ENCODE assay signal across 8 cellular contexts in the genomic region with DNA sequence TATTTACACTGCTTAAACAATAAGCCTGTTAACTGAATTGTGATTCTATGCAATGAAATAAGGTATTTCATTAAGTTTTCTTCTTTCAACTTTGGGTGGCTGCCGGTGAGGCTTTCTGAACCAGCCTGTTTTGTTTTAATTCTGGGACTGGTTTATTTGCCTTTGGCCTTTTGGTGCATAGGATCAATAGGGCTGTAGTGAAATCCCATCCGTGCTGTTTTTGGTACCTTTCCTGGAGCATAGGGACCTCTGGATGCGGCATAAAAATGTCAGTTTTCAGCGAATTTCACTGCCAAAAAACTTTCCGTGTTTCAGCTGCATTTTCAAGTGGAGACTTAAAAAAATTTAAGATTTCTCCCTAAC. TPM values are rescaled to one million over a fixed set of nuclear protein-coding genes. Genes with fewer than 3 reads are reported as not detected.
DNase-seq lines count a peak whose midpoint lies in the region; ATAC-seq and TF ChIP-seq lines count a peak whose summit lies in the region.

No MANE protein-coding gene starts in this region.

- no peak overlapping the region for H3K23ac ChIP-seq in mesenchymal stem cell (ENCODE audit: low read length in 2 of 2)

- no peak overlapping the region for H4K91ac ChIP-seq in mesenchymal stem cell (ENCODE audit: low read length)

- peak overlapping the region; percentile 62 for H3K9ac ChIP-seq in mesenchymal stem cell (ENCODE audit: low read length)

- peaks cover 3% of the 10 kb centered on the region for H3K4me1 ChIP-seq in cardiac muscle cell (ENCODE audit: low read depth)
- no peaks in the 10 kb centered on the region for H3K4me1 ChIP-seq in mesenchymal stem cell (ENCODE audit: control insufficient read depth, insufficient read depth, low read depth, low read length)
- H3K4me1 ChIP-seq in aorta (ENCODE audit: control insufficient read depth in 1 of 2, insufficient read depth in 2 of 2, low read length in 2 of 2) = no peaks in the 10 kb centered on the region

- H2BK120ac ChIP-seq in mesenchymal stem cell (ENCODE audit: low read depth, low read length) = no peak overlapping the region

- intact Hi-C loops in Right ventricle myocardium inferior (cut with DNase I) = loop anchor here (5.0 kb wide), 2 partner anchors 126 to 406 kb away; partner anchors contain the start of genes TRPC1 and U2SURP
- intact Hi-C loops in aorta (cut with DNase I) = loop anchor here in 1 of 2 donors (5.0 kb wide), 1 partner anchor 126 kb away; the partner anchor contains the start of gene TRPC1

- no peak overlapping the region for H2BK12ac ChIP-seq in mesenchymal stem cell (ENCODE audit: low read length in 2 of 2)

- H2BK5ac ChIP-seq in mesenchymal stem cell (ENCODE audit: low read depth, low read length, poor library complexity, severe bottlenecking) = no peak overlapping the region

- ATAC-seq in Right ventricle myocardium inferior = no peak
- no peak for ATAC-seq in aorta (ENCODE audit: low FRiP score)
- no peak for ATAC-seq in GM21447 (IDR thresholded peaks at IDR 0.05; ENCODE audit: unreplicated experiment)
- ATAC-seq in GM21528 (IDR thresholded peaks at IDR 0.05; ENCODE audit: low FRiP score, unreplicated experiment) = no peak
- ATAC-seq in GM19455 (IDR thresholded peaks at IDR 0.05; ENCODE audit: unreplicated experiment) = no peak

- H3K9me3 ChIP-seq in cardiac muscle cell (ENCODE audit: low read depth) = no peaks in the 10 kb centered on the region
- H3K9me3 ChIP-seq in mesenchymal stem cell (ENCODE audit: control insufficient read depth, low read length) = no peaks in the 10 kb centered on the region
- H3K9me3 ChIP-seq in aorta (ENCODE audit: control insufficient read depth, low read length) = no peaks in the 10 kb centered on the region

- 11% methylated on average over 5 of the region's 5 CpGs for WGBS in mesenchymal stem cell
- WGBS in aorta, 2 donors = 4 to 8% methylated on average over 5 of the region's 5 CpGs

- H3K4me2 ChIP-seq in mesenchymal stem cell (ENCODE audit: low read length, poor library complexity, severe bottlenecking) = peak overlapping the region; percentile 73

- H4K8ac ChIP-seq in mesenchymal stem cell (ENCODE audit: low read length) = no peak overlapping the region

- H3K36me3 ChIP-seq in cardiac muscle cell = no peaks in the 10 kb centered on the region
- no peaks in the 10 kb centered on the region for H3K36me3 ChIP-seq in mesenchymal stem cell (ENCODE audit: control insufficient read depth in 1 of 2, insufficient read depth in 2 of 2, low read depth in 1 of 2, low read length in 2 of 2)
- no peaks in the 10 kb centered on the region for H3K36me3 ChIP-seq in aorta (ENCODE audit: control insufficient read depth in 1 of 2, insufficient read depth in 2 of 2, low read length in 1 of 2)

- H3K4me3 ChIP-seq in cardiac muscle cell = peak overlapping the region; percentile 57
- H3K4me3 ChIP-seq in astrocyte of the spinal cord (ENCODE audit: low read depth, low read length) = peak overlapping the region; percentile 58
- H3K4me3 ChIP-seq in mesenchymal stem cell (ENCODE audit: insufficient read depth in 1 of 2, low read depth in 1 of 2, low read length in 2 of 2) = peak overlapping the region; percentile 71 to 91
- H3K4me3 ChIP-seq in aorta (ENCODE audit: low read length in 2 of 2) = peak overlapping the region; percentile 15 to 56

- peaks cover 16% of the 10 kb centered on the region for H3K79me1 ChIP-seq in mesenchymal stem cell (replicated peaks; ENCODE audit: low read length, poor library complexity, severe bottlenecking)

- in situ Hi-C loops in astrocyte of the spinal cord (cut with HindIII; ENCODE audit: low sequenced_read_pairs) = loop anchor here (25.0 kb wide), 1 partner anchor 241 kb away; no protein-coding TSS in a partner anchor

- H3K4ac ChIP-seq in mesenchymal stem cell (ENCODE audit: low read depth in 1 of 2, low read length in 2 of 2) = peak overlapping the region in 1 of 2 experiments; percentile 49

- peak overlapping the region in 1 of 2 experiments; percentile 93 for H3K14ac ChIP-seq in mesenchymal stem cell (ENCODE audit: low read length in 2 of 2)

- H2AFZ ChIP-seq in mesenchymal stem cell (ENCODE audit: low read depth, low read length) = peak overlapping the region; percentile 99

- H3K18ac ChIP-seq in mesenchymal stem cell (ENCODE audit: low read depth in 1 of 2, low read length in 2 of 2) = peak overlapping the region in 1 of 2 experiments; percentile 62

- H3K27me3 ChIP-seq in cardiac muscle cell (peaks cover 3% of the 10 kb centered on the region), mesenchymal stem cell (ENCODE audit: control insufficient read depth in 1 of 2, insufficient read depth in 1 of 2, low read length in 2 of 2) (peaks cover 0 to 13% of the 10 kb centered on the region in 2 experiments), aorta (ENCODE audit: control insufficient read depth in 1 of 2, insufficient read depth in 2 of 2, low read length in 1 of 2) (no peaks in the 10 kb centered on the region)

- DNase-seq in cardiac muscle cell (ENCODE audit: low read depth in 1 of 2, low spot score in 1 of 2) (no peak), Right ventricle myocardium inferior (ENCODE audit: missing footprints) (no peak), astrocyte of the spinal cord (ENCODE audit: low read depth, low spot score) (no peak), mesenchymal stem cell (no peak), aorta (no peak)

- H3K27ac ChIP-seq in cardiac muscle cell (no peak overlapping the region), mesenchymal stem cell (ENCODE audit: low read length, poor library complexity, severe bottlenecking) (no peak overlapping the region), aorta (ENCODE audit: low read depth in 1 of 2, low read length in 2 of 2) (no peak overlapping the region)

- TF ChIP-seq CTCF in cardiac muscle cell (IDR thresholded peaks at IDR 0.05; ENCODE audit: low read depth, low read length) (no peak), astrocyte of the spinal cord (IDR thresholded peaks at IDR 0.05; ENCODE audit: low read depth, low read length) (no peak)

- H2BK15ac ChIP-seq in mesenchymal stem cell (ENCODE audit: low read depth, poor library complexity, severe bottlenecking) = no peak overlapping the region

- no peak overlapping the region for H2AK5ac ChIP-seq in mesenchymal stem cell (ENCODE audit: low read length, severe bottlenecking)

RNA-seq across cellular contexts. Expression of gene PLS1, which starts 0.5 kb away (rescaled TPM):
- total RNA-seq in cardiac muscle cell = 2.7 and 5.0 TPM in 2 replicates
- polyA plus RNA-seq in cardiac muscle cell = 3.4 and 7.4 TPM in 2 replicates
- 2.5 TPM for total RNA-seq in Right ventricle myocardium inferior
- polyA plus RNA-seq in mesenchymal stem cell (2013, experiment 1 of 2) = 0.68 TPM
- polyA plus RNA-seq in mesenchymal stem cell (2013, experiment 2 of 2) = 0.70 TPM
- total RNA-seq in aorta = 1 to 10 TPM in 1 of 2 donors, under 1 TPM in 1; 0.97 to 1.0 TPM
- 10 to 100 TPM in 1 of 2 donors, under 1 TPM in 1; 0.54 to 36.2 TPM for polyA plus RNA-seq in aorta

RNA-seq across cellular contexts. Expression of gene ATR, which starts 18.2 kb away (rescaled TPM):
- total RNA-seq in cardiac muscle cell = 11.2 and 15.7 TPM in 2 replicates
- 5.0 and 10.6 TPM in 2 replicates for polyA plus RNA-seq in cardiac muscle cell
- 8.5 TPM for total RNA-seq in Right ventricle myocardium inferior
- polyA plus RNA-seq in mesenchymal stem cell (2013, experiment 1 of 2) = 10.0 TPM
- polyA plus RNA-seq in mesenchymal stem cell (2013, experiment 2 of 2) = 11.1 TPM
- total RNA-seq in aorta = 10 to 100 TPM; 21.1 to 30.0 TPM
- polyA plus RNA-seq in aorta = 1 to 10 TPM; 3.1 to 8.5 TPM
